Comparison of ENCODE assay signal across 10 cellular contexts in the genomic region with DNA sequence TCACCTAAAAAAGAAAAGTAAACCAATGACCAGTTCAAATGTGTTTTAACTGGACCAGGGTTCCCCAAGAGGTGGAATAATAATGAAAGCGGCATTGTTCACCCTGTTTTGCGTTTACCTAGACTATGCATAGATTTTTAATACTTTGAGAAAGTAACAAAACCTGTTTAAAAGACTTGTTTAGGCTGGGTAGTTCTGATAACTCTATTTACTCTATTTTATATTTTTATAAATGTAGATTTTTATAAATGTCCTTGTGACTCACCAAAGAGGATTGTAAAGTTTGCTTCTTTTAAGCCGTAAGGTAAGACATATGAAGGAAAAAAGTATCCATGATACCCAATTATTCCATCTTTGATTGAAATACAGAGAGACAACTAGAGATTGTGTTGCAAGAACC.
"Had no signal": no experiment of that assay in that cellular context is flagged by ENCODE, and none has a peak within 500 bp of the region (broad histone marks: within the 10 kb centered on the region; RNA-seq: fewer than 3 reads in every experiment).

No MANE protein-coding gene starts in this region.

- H3K4me1 ChIP-seq: HAP-1 had no signal

- H3K9ac ChIP-seq: GM23248 had no signal

- FAIRE-seq: H1 had no signal

- DNase-seq: GM23248, GOT3, H7, H9, HCEC 1CT, HFFc6 had no signal

- H3K9me3 ChIP-seq: HAP-1 had no signal

- H3K4me2 ChIP-seq: GM23338 had no signal

- H3K4me3 ChIP-seq: GM23248, GM23338, HAP-1 had no signal

- H3K27ac ChIP-seq: GM23248 had no signal

- H3K36me3 ChIP-seq: HAP-1 had no signal

- H2AFZ ChIP-seq: GM23248, GM23338 had no signal

- ATAC-seq: GM23338, HCT116 had no signal
